Comparison of ENCODE assay signal across 1 cellular context in genomic region chr2:241508510-241509407, GRCh38.
TF ChIP-seq lines count a peak whose summit lies in the region.

TSS of gene STK25 (minus strand) at chr2:241508584. CDS start at chr2:241508035, 549 bp downstream.

TF ChIP-seq in K562, 482 proteins besides CTCF, POLR2A, EP300 and RAD21 (continued from another document and continues in another):
- peak in 1 of 2 experiments; percentile 96 for TF ChIP-seq AFF1 (IDR thresholded peaks at IDR 0.05; ENCODE audit: low read depth in 1 of 2, partially characterized antibody in 2 of 2)
- no peak for TF ChIP-seq HES1 (IDR thresholded peaks at IDR 0.05; ENCODE audit: low read depth)
- TF ChIP-seq E2F1 (CRISPR knock-in tag; IDR thresholded peaks at IDR 0.05) = peak; percentile 98
- TF ChIP-seq MGA (IDR thresholded peaks at IDR 0.05) = peak; percentile 99
- TF ChIP-seq PRPF4 (IDR thresholded peaks at IDR 0.05; ENCODE audit: insufficient read depth, low read depth, low read length, poor library complexity, severe bottlenecking) = no peak
- peak; percentile 94 for TF ChIP-seq USF2 (CRISPR knock-in tag; IDR thresholded peaks at IDR 0.05)
- peak; percentile 50; the same call in 1 of the 2 replicates for TF ChIP-seq IRF1 (CRISPR knock-in tag; IDR thresholded peaks at IDR 0.05; ENCODE audit: borderline replicate concordance)
- TF ChIP-seq TEAD4 (IDR thresholded peaks at IDR 0.05; ENCODE audit: low read length) = no peak
- peak; percentile 88; the same call in 1 of the 2 replicates for TF ChIP-seq TEAD4 (CRISPR knock-in tag; IDR thresholded peaks at IDR 0.05; ENCODE audit: borderline replicate concordance)
- no peak for TF ChIP-seq CREB5 (CRISPR knock-in tag; IDR thresholded peaks at IDR 0.05)
- 0 out of 2 replicates have a peak, but pooled peaks have one; percentile 17 for TF ChIP-seq JUND (IDR thresholded peaks at IDR 0.05; ENCODE audit: borderline replicate concordance, low read depth, low read length)
- TF ChIP-seq JUND (tag; IDR thresholded peaks at IDR 0.05; ENCODE audit: borderline replicate concordance, low read depth, low read length) = no peak
- TF ChIP-seq POLR2H (tag; IDR thresholded peaks at IDR 0.05; ENCODE audit: low read depth) = no peak
- TF ChIP-seq ZMIZ1 (IDR thresholded peaks at IDR 0.05; ENCODE audit: low read depth in 2 of 2, low read length in 2 of 2) = no peak
- no peak for TF ChIP-seq HSF4 (CRISPR knock-in tag; IDR thresholded peaks at IDR 0.05; ENCODE audit: borderline replicate concordance)
- TF ChIP-seq ZNF76 (CRISPR knock-in tag; IDR thresholded peaks at IDR 0.05; ENCODE audit: borderline replicate concordance) = no peak
- no peak for TF ChIP-seq MYNN (IDR thresholded peaks at IDR 0.05)
- TF ChIP-seq MYNN (CRISPR knock-in tag; IDR thresholded peaks at IDR 0.05) = no peak
- no peak for TF ChIP-seq CBX2 (IDR thresholded peaks at IDR 0.05; ENCODE audit: insufficient read depth, low read length, poor library complexity, severe bottlenecking)
- TF ChIP-seq MCM2 (IDR thresholded peaks at IDR 0.05; ENCODE audit: low read depth) = no peak
- TF ChIP-seq ATF4 (CRISPR knock-in tag; IDR thresholded peaks at IDR 0.05) = no peak
- no peak for TF ChIP-seq TARDBP (IDR thresholded peaks at IDR 0.05)
- TF ChIP-seq ZNF124 (CRISPR knock-in tag; IDR thresholded peaks at IDR 0.05) = 0 out of 2 replicates have a peak, but pooled peaks have one; percentile 84
